28 cellular contexts compared by ENCODE assay signal in genomic region chr5:29504411-29504810, GRCh38.
"Had no signal": no experiment of that assay in that cellular context is flagged by ENCODE, and none has a peak within 500 bp of the region (broad histone marks: within the 10 kb centered on the region; RNA-seq: fewer than 3 reads in every experiment).

No MANE protein-coding gene starts in this region.

- H3K27me3 Mint-ChIP-seq: stimulated activated memory B cell treated with anti-CD40 and anti-IgM and Interleukin-4, amounts not matched to agents 10 μg/mL and 1 μg/mL and 100 μg/mL, for 72 hours; stimulated activated naive CD8-positive, alpha-beta T cell treated with anti-CD3 and anti-CD28 coated beads, Interleukin-15, amount 100 ng/mL, for 72 hours; stimulated activated naive CD8-positive, alpha-beta T cell treated with anti-CD3 and anti-CD28 coated beads, Interleukin-15, Interleukin-2, amounts not matched to agents 100 ng/mL and 50 ng/mL, for 24 hours; type B pancreatic cell had no signal

- H3K9me3 ChIP-seq: suprapubic skin, testis, thoracic aorta, thyroid gland, tibial artery, tibial nerve, transverse colon, upper lobe of right lung, uterus, vagina had no signal

- H3K4me3 Mint-ChIP-seq: stimulated activated effector memory CD8-positive, alpha-beta T cell treated with anti-CD3 and anti-CD28 coated beads, Interleukin-12 subunit alpha, Interleukin-12 subunit beta, amount 100 ng/mL, for 72 hours; stimulated activated memory B cell treated with anti-CD40 and anti-IgM and Interleukin-4, amounts not matched to agents 10 μg/mL and 1 μg/mL and 100 μg/mL, for 72 hours; stimulated activated naive CD8-positive, alpha-beta T cell treated with anti-CD3 and anti-CD28 coated beads, Interleukin-15, amount 100 ng/mL, for 72 hours; stimulated activated naive CD8-positive, alpha-beta T cell treated with anti-CD3 and anti-CD28 coated beads, Interleukin-15, Interleukin-2, amounts not matched to agents 100 ng/mL and 50 ng/mL, for 24 hours; type B pancreatic cell had no signal

- H3K4me3 ChIP-seq: stomach, suprapubic skin, testis, thoracic aorta, thyroid gland, tibial artery, tibial nerve, transverse colon, upper lobe of left lung, upper lobe of right lung, uterus, vagina had no signal

- H3K4me1 ChIP-seq: stomach, suprapubic skin, testis, thyroid gland, tibial artery, tibial nerve, transverse colon, upper lobe of left lung, upper lobe of right lung, uterus, vagina had no signal

- H3K27ac Mint-ChIP-seq: stimulated activated effector memory CD8-positive, alpha-beta T cell treated with anti-CD3 and anti-CD28 coated beads, Interleukin-12 subunit alpha, Interleukin-12 subunit beta, amount 100 ng/mL, for 72 hours; stimulated activated memory B cell treated with anti-CD40 and anti-IgM and Interleukin-4, amounts not matched to agents 10 μg/mL and 1 μg/mL and 100 μg/mL, for 72 hours; stimulated activated naive CD8-positive, alpha-beta T cell treated with anti-CD3 and anti-CD28 coated beads, Interleukin-15, amount 100 ng/mL, for 72 hours; stimulated activated naive CD8-positive, alpha-beta T cell treated with anti-CD3 and anti-CD28 coated beads, Interleukin-15, Interleukin-2, amounts not matched to agents 100 ng/mL and 50 ng/mL, for 24 hours; type B pancreatic cell had no signal

- ATAC-seq: stimulated activated effector memory CD8-positive, alpha-beta T cell treated with anti-CD3 and anti-CD28 coated beads, Interleukin-12 subunit alpha, Interleukin-12 subunit beta, amount 100 ng/mL, for 72 hours; stimulated activated memory B cell treated with anti-CD40 and anti-IgM and Interleukin-4, amounts not matched to agents 10 μg/mL and 1 μg/mL and 100 μg/mL, for 72 hours; stimulated activated naive CD8-positive, alpha-beta T cell treated with anti-CD3 and anti-CD28 coated beads, Interleukin-15, amount 100 ng/mL, for 72 hours; stimulated activated naive CD8-positive, alpha-beta T cell treated with anti-CD3 and anti-CD28 coated beads, Interleukin-15, Interleukin-2, amounts not matched to agents 100 U/mL and 50 U/mL, for 24 hours; upper lobe of right lung had no signal

- H3K27ac ChIP-seq: stomach, suprapubic skin, testis, thoracic aorta, thyroid gland, tibial artery, tibial nerve, transverse colon, upper lobe of left lung, upper lobe of right lung, uterus, vagina had no signal

- H3K4me1 Mint-ChIP-seq: stimulated activated effector memory CD8-positive, alpha-beta T cell treated with anti-CD3 and anti-CD28 coated beads, Interleukin-12 subunit alpha, Interleukin-12 subunit beta, amount 100 ng/mL, for 72 hours; stimulated activated memory B cell treated with anti-CD40 and anti-IgM and Interleukin-4, amounts not matched to agents 10 μg/mL and 1 μg/mL and 100 μg/mL, for 72 hours; stimulated activated naive CD8-positive, alpha-beta T cell treated with anti-CD3 and anti-CD28 coated beads, Interleukin-15, amount 100 ng/mL, for 72 hours had no signal

- FAIRE-seq: urothelium cell line had no signal

- H3K36me3 Mint-ChIP-seq: stimulated activated effector memory CD8-positive, alpha-beta T cell treated with anti-CD3 and anti-CD28 coated beads, Interleukin-12 subunit alpha, Interleukin-12 subunit beta, amount 100 ng/mL, for 72 hours; stimulated activated memory B cell treated with anti-CD40 and anti-IgM and Interleukin-4, amounts not matched to agents 10 μg/mL and 1 μg/mL and 100 μg/mL, for 72 hours had no signal

- H3K36me3 ChIP-seq: stomach, suprapubic skin, thoracic aorta, thyroid gland, tibial artery, tibial nerve, transverse colon, upper lobe of left lung, upper lobe of right lung, uterus, vagina had no signal

- H3K27me3 ChIP-seq: stomach, suprapubic skin, testis, thyroid gland, tibial artery, tibial nerve, transverse colon, upper lobe of left lung, upper lobe of right lung, uterus, vagina had no signal

- DNase-seq: stimulated activated CD4-positive, alpha-beta T cell treated with anti-CD3 and anti-CD28 coated beads, Interleukin-2, amount 100 ng/mL, for 48 hours; stimulated activated CD4-positive, alpha-beta T cell treated with anti-CD3 and anti-CD28 coated beads, Interleukin-4, amount 100 ng/mL, for 1 hour; stimulated activated CD4-positive, alpha-beta T cell treated with anti-CD3 and anti-CD28 coated beads, Interleukin-4, amount 100 ng/mL, for 24 hours; stimulated activated CD4-positive, alpha-beta T cell treated with anti-CD3 and anti-CD28 coated beads, Interleukin-4, amount 100 ng/mL, for 4 hours; stimulated activated CD8-positive, alpha-beta memory T cell treated with anti-CD3 and anti-CD28 coated beads, Interleukin-4, amount 100 ng/mL, for 48 hours; stimulated activated naive CD4-positive, alpha-beta T cell; stimulated activated naive CD4-positive, alpha-beta T cell treated with Interleukin-2 at 50 U/mL for 16 hours; stimulated activated naive CD8-positive, alpha-beta T cell treated with anti-CD3 and anti-CD28 coated beads, Interleukin-15, amount 100 ng/mL, for 72 hours; stimulated activated naive CD8-positive, alpha-beta T cell treated with anti-CD3 and anti-CD28 coated beads, Interleukin-15, Interleukin-2, amounts not matched to agents 100 U/mL and 50 U/mL, for 24 hours; stomach; substantia nigra; testis; thyroid gland; tibial artery; transverse colon; trophoblast cell; upper lobe of left lung; upper lobe of right lung; uterus had no signal
